In the genomic region with DNA sequence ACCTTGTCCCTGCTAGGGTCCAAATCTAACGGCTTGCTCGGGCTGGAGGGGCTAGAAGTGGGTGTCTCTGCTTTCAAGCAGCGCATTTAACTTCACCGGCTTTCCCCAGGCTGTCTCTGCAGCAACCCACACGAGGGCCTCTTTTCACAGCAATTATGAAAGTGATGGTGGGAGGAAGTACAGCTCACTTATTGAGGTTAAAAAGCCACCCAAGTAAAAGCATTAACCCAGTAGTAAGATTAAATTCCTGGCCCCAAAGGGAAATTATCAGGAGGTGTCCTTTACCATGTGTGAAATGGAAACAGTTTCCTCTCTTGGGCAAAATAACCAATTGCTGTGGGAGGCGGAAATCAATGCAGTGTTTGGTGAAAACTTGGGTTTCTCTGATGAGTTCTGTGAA, we compare ENCODE assay signal across 10 cellular contexts. TPM values are rescaled to one million over a fixed set of nuclear protein-coding genes. Genes with fewer than 3 reads are reported as not detected.
DNase-seq lines count a peak whose midpoint lies in the region; TF ChIP-seq lines count a peak whose summit lies in the region.
"Had no signal": no experiment of that assay in that cellular context is flagged by ENCODE, and none has a peak within 500 bp of the region (broad histone marks: within the 10 kb centered on the region; RNA-seq: fewer than 3 reads in every experiment).

No MANE protein-coding gene starts in this region.

- H3K27ac ChIP-seq in cingulate gyrus (ENCODE audit: low read depth, low read length) (peak overlapping the region; percentile 47), tibial artery (peak overlapping the region; percentile 63 to 87)
- H3K27ac ChIP-seq: gastrocnemius medialis had no signal

- H3K27me3 ChIP-seq in tibial artery: no peaks in the 10 kb centered on the region
- H3K27me3 ChIP-seq in H7 (ENCODE audit: control insufficient read depth, insufficient read depth, low read length): no peaks in the 10 kb centered on the region
- H3K27me3 ChIP-seq: gastrocnemius medialis had no signal

- peak; percentile 12 for DNase-seq in activated gamma-delta T cell treated with anti-CD3 and anti-CD28 coated beads, Interleukin-2, amount 50 U/mL, for 16 hours (ENCODE audit: low read depth)
- DNase-seq in activated gamma-delta T cell (lab: John Stamatoyannopoulos, UW) (no peak), NOMO-1 (lab: John Stamatoyannopoulos, UW; ENCODE audit: unreplicated experiment in 2 of 2) (peak; percentile 60 to 75), tibial artery (no peak), D341Med (ENCODE audit: low spot score) (no peak), H7 (no peak), cerebellum (ENCODE audit: low spot score) (no peak)
- DNase-seq: gastrocnemius medialis had no signal

- no peak for TF ChIP-seq CTCF in tibial artery (IDR thresholded peaks at IDR 0.05)

- H3K9me3 ChIP-seq in tibial artery: no peaks in the 10 kb centered on the region
- H3K9me3 ChIP-seq: gastrocnemius medialis had no signal

- intact Hi-C loops in tibial artery (cut with DNase I; ENCODE audit: low total_unique reads): no loop called here

- peaks cover 0 to 64% (median 22%) of the 10 kb centered on the region in 4 donors for H3K4me1 ChIP-seq in tibial artery

- H3K36me3 ChIP-seq in tibial artery (no peaks in the 10 kb centered on the region), H7 (replicated peaks; ENCODE audit: control insufficient read depth, insufficient read depth, low read length) (no peaks in the 10 kb centered on the region)
- H3K36me3 ChIP-seq: gastrocnemius medialis had no signal

- no peak overlapping the region for H3K4me3 ChIP-seq in tibial artery
- no peak overlapping the region for H3K4me3 ChIP-seq in H7 (ENCODE audit: insufficient read depth, low read depth, low read length)
- H3K4me3 ChIP-seq: gastrocnemius medialis, skin epidermis had no signal

RNA-seq across cellular contexts. Expression of a gene that starts 41.1 kb away (rescaled TPM):
- total RNA-seq in H7 (2014; rRNA removed; shearing (Covaris generic)): 66.6 and 72.9 TPM in 2 replicates
- total RNA-seq in cerebellum: 121 TPM

RNA-seq across cellular contexts. Expression of a gene that starts 45.5 kb away (rescaled TPM):
- 0.55 and 0.73 TPM in 2 replicates for total RNA-seq in H7 (2014; rRNA removed; shearing (Covaris generic))
- 6.1 TPM for total RNA-seq in cerebellum

RNA-seq across cellular contexts. Expression of a gene that starts 57.2 kb away (rescaled TPM):
- 0.07 and 0.14 TPM in 2 replicates for total RNA-seq in H7 (2014; rRNA removed; shearing (Covaris generic))
- total RNA-seq in cerebellum: 0.36 TPM
- total RNA-seq: gastrocnemius medialis had no signal

Comparison
In these comparisons a context has a peak if more than half of its experiments do, and no peak if none do; other contexts are left out.
1. DNase-seq: peak in activated gamma-delta T cell treated with anti-CD3 and anti-CD28 coated beads, Interleukin-2, amount 50 U/mL, for 16 hours (single experiment) and NOMO-1 (2 of 2); none in activated gamma-delta T cell (single experiment), tibial artery (0 of 2), D341Med (single experiment), H7 (single experiment) and cerebellum (single experiment).